1 cellular context compared by ENCODE assay signal in genomic region chr2:114089636-114090325, GRCh38.
TF ChIP-seq lines count a peak whose summit lies in the region.

No MANE protein-coding gene starts in this region.

TF ChIP-seq in WTC11, 78 proteins besides CTCF, POLR2A, EP300 and RAD21 (continued from another document):
- TF ChIP-seq, protein P1, sequence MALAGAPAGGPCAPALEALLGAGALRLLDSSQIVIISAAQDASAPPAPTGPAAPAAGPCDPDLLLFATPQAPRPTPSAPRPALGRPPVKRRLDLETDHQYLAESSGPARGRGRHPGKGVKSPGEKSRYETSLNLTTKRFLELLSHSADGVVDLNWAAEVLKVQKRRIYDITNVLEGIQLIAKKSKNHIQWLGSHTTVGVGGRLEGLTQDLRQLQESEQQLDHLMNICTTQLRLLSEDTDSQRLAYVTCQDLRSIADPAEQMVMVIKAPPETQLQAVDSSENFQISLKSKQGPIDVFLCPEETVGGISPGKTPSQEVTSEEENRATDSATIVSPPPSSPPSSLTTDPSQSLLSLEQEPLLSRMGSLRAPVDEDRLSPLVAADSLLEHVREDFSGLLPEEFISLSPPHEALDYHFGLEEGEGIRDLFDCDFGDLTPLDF (CRISPR knock-in tag; IDR thresholded peaks at IDR 0.05) = no peak
- TF ChIP-seq JAZF1 (CRISPR knock-in tag; IDR thresholded peaks at IDR 0.05) = no peak
- no peak for TF ChIP-seq ZNF121 (CRISPR knock-in tag; IDR thresholded peaks at IDR 0.05)
- TF ChIP-seq EMX1 (CRISPR knock-in tag; IDR thresholded peaks at IDR 0.05) = no peak
- TF ChIP-seq FOXK1 (CRISPR knock-in tag; IDR thresholded peaks at IDR 0.05) = no peak
- TF ChIP-seq ZNF416 (CRISPR knock-in tag; IDR thresholded peaks at IDR 0.05) = no peak
- no peak for TF ChIP-seq GRHL2 (CRISPR knock-in tag; IDR thresholded peaks at IDR 0.05; ENCODE audit: insufficient replicate concordance, severe bottlenecking)
- TF ChIP-seq ETV6 (CRISPR knock-in tag; IDR thresholded peaks at IDR 0.05) = no peak
- no peak for TF ChIP-seq GABPB1 (CRISPR knock-in tag; IDR thresholded peaks at IDR 0.05)
